8 cellular contexts compared by ENCODE assay signal in the genomic region with DNA sequence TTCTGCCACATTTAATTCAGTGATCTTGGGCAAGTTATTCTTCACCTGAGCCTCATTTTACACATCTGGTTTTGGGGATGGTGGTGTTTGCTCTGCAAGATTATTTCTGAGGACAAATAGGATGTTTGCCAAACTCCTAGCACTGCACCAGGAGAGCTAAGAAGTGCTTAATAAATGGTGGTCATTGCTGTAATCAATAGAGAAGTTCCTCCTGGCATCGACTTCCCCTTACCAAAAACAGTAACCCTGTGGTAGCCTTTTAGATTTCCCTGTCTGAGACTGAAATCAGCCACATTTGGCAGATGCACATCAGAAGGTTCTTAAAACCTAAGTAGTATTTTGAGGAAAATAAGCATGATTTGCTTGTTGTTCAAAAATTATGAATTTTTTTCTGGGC. TPM values are rescaled to one million over a fixed set of nuclear protein-coding genes. Genes with fewer than 3 reads are reported as not detected.
A peak's percentile ranks its signal among the peaks of the same experiment; 100 is the strongest.
DNase-seq lines count a peak whose midpoint lies in the region; ATAC-seq and TF ChIP-seq lines count a peak whose summit lies in the region.

No MANE protein-coding gene starts in this region.

- H3K27me3 Mint-ChIP-seq in T-helper 17 cell = no peaks in the 10 kb centered on the region
- H3K27me3 Mint-ChIP-seq in glutamatergic neuron (ENCODE audit: unreplicated experiment) = no peaks in the 10 kb centered on the region

- H3K36me3 Mint-ChIP-seq in T-helper 17 cell (ENCODE audit: low read depth) (no peaks in the 10 kb centered on the region), glutamatergic neuron (ENCODE audit: unreplicated experiment) (no peaks in the 10 kb centered on the region)

- DNase-seq in NOMO-1 (lab: John Stamatoyannopoulos, UW; ENCODE audit: unreplicated experiment in 2 of 2) = peak; percentile 40 to 80
- no peak for DNase-seq in NOMO-1 treated with dmso at 0.1 percent for 144 hours (lab: John Stamatoyannopoulos, UW; ENCODE audit: unreplicated experiment)
- no peak for DNase-seq in T-helper 17 cell
- no peak for DNase-seq in glutamatergic neuron
- DNase-seq in testis = no peak
- no peak for DNase-seq in RPMI8226

- WGBS in testis, 2 donors = 39 to 64% methylated on average over 1 of the region's 1 CpG

- TF ChIP-seq POLR2A in testis (IDR thresholded peaks at IDR 0.05) = no peak

- H3K4me1 ChIP-seq in stomach smooth muscle (ENCODE audit: control insufficient read depth, insufficient read depth, low read length) (peaks cover 27% of the 10 kb centered on the region), testis (no peaks in the 10 kb centered on the region)

- H3K4me3 ChIP-seq in stomach smooth muscle (ENCODE audit: low read length in 2 of 2) (peak overlapping the region; percentile 76 to 93), testis (peak overlapping the region in 1 of 2 donors; percentile 95)

- H3K27me3 ChIP-seq in stomach smooth muscle (ENCODE audit: control insufficient read depth in 1 of 2, insufficient read depth in 2 of 2, low read length in 2 of 2) = no peaks in the 10 kb centered on the region
- no peaks in the 10 kb centered on the region for H3K27me3 ChIP-seq in testis

- H3K9me3 Mint-ChIP-seq in glutamatergic neuron (ENCODE audit: unreplicated experiment) = peaks cover 1% of the 10 kb centered on the region

- TF ChIP-seq CTCF in glutamatergic neuron (IDR thresholded peaks at IDR 0.05; ENCODE audit: partially characterized antibody, unreplicated experiment) = no peak
- no peak for TF ChIP-seq CTCF in testis (IDR thresholded peaks at IDR 0.05)

- peaks cover 53% of the 10 kb centered on the region for H3K4me1 Mint-ChIP-seq in T-helper 17 cell
- peaks cover 2% of the 10 kb centered on the region for H3K4me1 Mint-ChIP-seq in glutamatergic neuron (ENCODE audit: low read depth, unreplicated experiment)

- intact Hi-C loops in testis (cut with DNase I; ENCODE audit: low total_unique reads) = no loop called here

- H3K9me3 ChIP-seq in T-helper 17 cell (ENCODE audit: control insufficient read depth, low read length, poor library complexity, severe bottlenecking) (no peaks in the 10 kb centered on the region), stomach smooth muscle (ENCODE audit: control insufficient read depth in 2 of 2, low read length in 2 of 2) (no peaks in the 10 kb centered on the region), testis (no peaks in the 10 kb centered on the region)

- H3K4me3 Mint-ChIP-seq in T-helper 17 cell (peak overlapping the region; percentile 92), glutamatergic neuron (ENCODE audit: unreplicated experiment) (peak overlapping the region; percentile 86)

- H3K27ac ChIP-seq in stomach smooth muscle (ENCODE audit: low read length) = no peak overlapping the region
- no peak overlapping the region for H3K27ac ChIP-seq in testis

- H3K27ac Mint-ChIP-seq in T-helper 17 cell (peak overlapping the region; percentile 89), glutamatergic neuron (ENCODE audit: unreplicated experiment) (no peak overlapping the region)

- H3K36me3 ChIP-seq in stomach smooth muscle (ENCODE audit: control insufficient read depth in 2 of 2, insufficient read depth in 2 of 2, low read length in 2 of 2) (no peaks in the 10 kb centered on the region), testis (ENCODE audit: low read depth, missing control alignments) (no peaks in the 10 kb centered on the region)

- H3K9ac ChIP-seq in stomach smooth muscle (ENCODE audit: low read length in 2 of 2) = peak overlapping the region in 1 of 2 donors; percentile 33

- ATAC-seq in T-helper 17 cell = no peak
- ATAC-seq in HG02588 (IDR thresholded peaks at IDR 0.05; ENCODE audit: unreplicated experiment) = no peak

RNA-seq across cellular contexts. Expression of a gene that starts 2.3 kb away (rescaled TPM):
- total RNA-seq in T-helper 17 cell (10 to 100 TPM; 39.1 to 43.9 TPM), glutamatergic neuron (ENCODE audit: unreplicated experiment) (5.7 TPM), testis (10 to 100 TPM; 20.9 TPM)
- polyA plus RNA-seq in testis (ENCODE audit: insufficient read depth, low read depth, low replicate concordance) = 19.7 TPM

Comparison
In these comparisons a context has a peak if more than half of its experiments do, and no peak if none do; other contexts are left out.
1. DNase-seq: peak in NOMO-1 (2 of 2); none in NOMO-1 treated with dmso at 0.1 percent for 144 hours (single experiment), T-helper 17 cell (0 of 3), glutamatergic neuron (single experiment), testis (single experiment) and RPMI8226 (single experiment).